Comparison of ENCODE assay signal across 25 cellular contexts in genomic region chr17:41535764-41536481, GRCh38. TPM values are rescaled to one million over a fixed set of nuclear protein-coding genes. Genes with fewer than 3 reads are reported as not detected.
DNase-seq lines count a peak whose midpoint lies in the region; ATAC-seq and TF ChIP-seq lines count a peak whose summit lies in the region.
"Had no signal": no experiment of that assay in that cellular context is flagged by ENCODE, and none has a peak within 500 bp of the region (broad histone marks: within the 10 kb centered on the region; RNA-seq: fewer than 3 reads in every experiment).

No MANE protein-coding gene starts in this region.

- H2AFZ ChIP-seq in PC-9 = no peak overlapping the region

- H3K4me3 ChIP-seq in PC-9 = peak overlapping the region; percentile 8; the same call in 1 of the 2 replicates
- H3K4me3 ChIP-seq: dorsolateral prefrontal cortex, GM12878, right lobe of liver, SK-N-MC, upper lobe of left lung had no signal

- no peaks in the 10 kb centered on the region for H3K9me3 ChIP-seq in PC-9 (ENCODE audit: insufficient read depth, low read depth)
- H3K9me3 ChIP-seq: right lobe of liver, upper lobe of left lung had no signal

- H3K4me2 ChIP-seq in PC-9 = peak overlapping the region; percentile 75

- H3K27ac ChIP-seq in PC-9 = peak overlapping the region; percentile 80
- H3K27ac ChIP-seq: dorsolateral prefrontal cortex, right lobe of liver, SK-N-MC, upper lobe of left lung, WERI-Rb-1 had no signal

- peaks cover 68% of the 10 kb centered on the region for H3F3A ChIP-seq in PC-9 (ENCODE audit: insufficient read depth, low read depth)

- intact Hi-C loops in PC-9 (cut with micrococcal nuclease; ENCODE audit: unreplicated experiment) = loop anchor here (1.0 kb wide), 1 partner anchor 8 kb away; the partner anchor contains the start of gene KRT19
- intact Hi-C loops in left colon (cut with DNase I, micrococcal nuclease) = no loop called here

- TF ChIP-seq CTCF in PC-9 (conservative IDR thresholded peaks at IDR 0.05) = no peak

- DNase-seq in PC-9 (peak; percentile 85 to 89), left colon (peak in 1 of 2 donors; percentile 55), epidermal melanocyte (ENCODE audit: insufficient read length, low spot score) (no peak), T-helper 9 cell (no peak)
- no peak for DNase-seq in stimulated activated CD8-positive, alpha-beta memory T cell treated with anti-CD3 and anti-CD28 coated beads, Interleukin-4, amount 100 ng/mL, for 48 hours
- DNase-seq: activated effector memory CD4-positive, alpha-beta T cell treated with Interleukin-2 at 50 U/mL for 16 hours; C1 segment of cervical spinal cord; H9; hippocampal formation; KG1; NCI-H1417 treated with DMSO at 0.1 percent for 48 hours; NCI-H2227 treated with DMSO at 0.1 percent for 48 hours; right lobe of liver; stimulated activated CD4-positive, alpha-beta T cell treated with anti-CD3 and anti-CD28 coated beads, Interleukin-4, amount 100 ng/mL, for 1 hour; WERI-Rb-1 had no signal

- H3K27ac Mint-ChIP-seq in stimulated activated memory B cell treated with anti-CD40 and anti-IgM and Interleukin-4, amounts not matched to agents 10 μg/mL and 1 μg/mL and 100 μg/mL, for 72 hours = no peak overlapping the region

- BruUV-seq in PC-9 (replicated peaks; lab: Mats Ljungman, UMichigan) = no TSS peak

- H4K20me1 ChIP-seq in PC-9 (ENCODE audit: insufficient read depth) = no peaks in the 10 kb centered on the region

- no peaks in the 10 kb centered on the region for H3K9me2 ChIP-seq in PC-9 (ENCODE audit: insufficient read depth)

- no peaks in the 10 kb centered on the region for H3K27me3 ChIP-seq in PC-9 (ENCODE audit: insufficient read depth, low read depth)
- H3K27me3 ChIP-seq: right lobe of liver, upper lobe of left lung had no signal

- H3K4me3 Mint-ChIP-seq in stimulated activated memory B cell treated with anti-CD40 and anti-IgM and Interleukin-4, amounts not matched to agents 10 μg/mL and 1 μg/mL and 100 μg/mL, for 72 hours = no peak overlapping the region
- H3K4me3 Mint-ChIP-seq: H9, neural crest cell had no signal

- H3K36me3 Mint-ChIP-seq in stimulated activated memory B cell treated with anti-CD40 and anti-IgM and Interleukin-4, amounts not matched to agents 10 μg/mL and 1 μg/mL and 100 μg/mL, for 72 hours = no peaks in the 10 kb centered on the region

- ATAC-seq in left colon = peak; percentile 78
- peak; percentile 11 for ATAC-seq in stimulated activated memory B cell treated with anti-CD40 and anti-IgM and Interleukin-4, amounts not matched to agents 10 μg/mL and 1 μg/mL and 100 μg/mL, for 72 hours
- ATAC-seq: GM12878 had no signal

- CTCF ChIA-PET in PC-9 (lab: Charles Lee) = interaction anchor here (0.5 to 1.9 kb wide), 3 partner anchors 10 to 112 kb away, joined by 3 to 6 read pairs (median 3); no protein-coding TSS in a partner anchor

- H3K36me3 ChIP-seq in PC-9 (ENCODE audit: low read depth) = no peaks in the 10 kb centered on the region
- H3K36me3 ChIP-seq: right lobe of liver, upper lobe of left lung, WERI-Rb-1 had no signal

- no peaks in the 10 kb centered on the region for H3K4me1 Mint-ChIP-seq in stimulated activated memory B cell treated with anti-CD40 and anti-IgM and Interleukin-4, amounts not matched to agents 10 μg/mL and 1 μg/mL and 100 μg/mL, for 72 hours
- H3K4me1 Mint-ChIP-seq: neural crest cell had no signal

- H3K79me2 ChIP-seq in PC-9 (ENCODE audit: low read depth) = peaks cover 7% of the 10 kb centered on the region; the same call in 1 of the 2 replicates

- POLR2A ChIA-PET in PC-9 (lab: Charles Lee; ENCODE audit: unreplicated experiment) = interaction anchor here (0.5 to 0.6 kb wide), 5 partner anchors 10 to 431 kb away, joined by 3 to 4 read pairs (median 4); partner anchors contain the start of genes CNP and EIF1

- peaks cover 65% of the 10 kb centered on the region for H3K27me3 Mint-ChIP-seq in stimulated activated memory B cell treated with anti-CD40 and anti-IgM and Interleukin-4, amounts not matched to agents 10 μg/mL and 1 μg/mL and 100 μg/mL, for 72 hours

- H3K4me1 ChIP-seq in PC-9 (replicated peaks; ENCODE audit: insufficient read depth) = peaks cover 98% of the 10 kb centered on the region
- H3K4me1 ChIP-seq: right lobe of liver had no signal

- no peaks in the 10 kb centered on the region for H3K9me3 Mint-ChIP-seq in stimulated activated memory B cell treated with anti-CD40 and anti-IgM and Interleukin-4, amounts not matched to agents 10 μg/mL and 1 μg/mL and 100 μg/mL, for 72 hours
- H3K9me3 Mint-ChIP-seq: H9, neural crest cell had no signal

RNA-seq across cellular contexts. Expression of gene KRT19, which starts 7.8 kb away (rescaled TPM):
- total RNA-seq in PC-9 (2021) (1,811 and 2,277 TPM in 2 replicates), left colon (1,000 to 10,000 TPM; 1,911 to 3,076 TPM)
- total RNA-seq: activated CD8-positive, alpha-beta memory T cell treated with anti-CD3 and anti-CD28 coated beads for 36 hours had no signal

RNA-seq across cellular contexts. Expression of gene KRT15, which starts 17.2 kb away (rescaled TPM):
- 41.9 and 49.9 TPM in 2 replicates for total RNA-seq in PC-9 (2021)
- 10 to 100 TPM in 1 of 2 donors, 1 to 10 TPM in 1; 6.8 to 30.9 TPM for total RNA-seq in left colon
- total RNA-seq: activated CD8-positive, alpha-beta memory T cell treated with anti-CD3 and anti-CD28 coated beads for 36 hours; liver; neural crest cell; right lobe of liver had no signal

RNA-seq across cellular contexts. Expression of gene KRT13, which starts 30.5 kb away (rescaled TPM):
- total RNA-seq in PC-9 (2021) (606 and 1,548 TPM in 2 replicates), left colon (under 1 TPM in 1 of 2 donors, not detected in 1; 0.82 TPM)
- total RNA-seq: activated CD8-positive, alpha-beta memory T cell treated with anti-CD3 and anti-CD28 coated beads for 36 hours; astrocyte; fibroblast of lung; GM12878; H9; neural crest cell had no signal

RNA-seq across cellular contexts. Expression of gene KRT9, which starts 35.9 kb away (rescaled TPM):
- total RNA-seq in PC-9 (2021) = 0.55 and 0.73 TPM in 2 replicates
- total RNA-seq in left colon = not detected
- total RNA-seq: activated CD8-positive, alpha-beta memory T cell treated with anti-CD3 and anti-CD28 coated beads for 36 hours; fibroblast of lung; GM12878; H9; liver; neural crest cell; right lobe of liver; upper lobe of left lung had no signal

RNA-seq across cellular contexts. Expression of gene KRT36, which starts 46.2 kb away (rescaled TPM):
- not detected in 2 replicates for total RNA-seq in PC-9 (2021)
- under 1 TPM in 1 of 2 donors, not detected in 1; 0.27 TPM for total RNA-seq in left colon
- total RNA-seq: activated CD8-positive, alpha-beta memory T cell treated with anti-CD3 and anti-CD28 coated beads for 36 hours; astrocyte; dorsolateral prefrontal cortex; fibroblast of lung; GM12878; H9; neural crest cell; right lobe of liver; upper lobe of left lung had no signal

Comparison
In these comparisons a context has a peak if more than half of its experiments do, and no peak if none do; other contexts are left out.
1. DNase-seq: peak in PC-9 (2 of 2); none in stimulated activated CD8-positive, alpha-beta memory T cell treated with anti-CD3 and anti-CD28 coated beads, Interleukin-4, amount 100 ng/mL, for 48 hours (single experiment), epidermal melanocyte (single experiment) and T-helper 9 cell (single experiment).
2. RNA of gene KRT13, which starts 30.5 kb away (total RNA-seq): 606 to 1,548 TPM in PC-9; 0.82 TPM in left colon; every median in the first group is over 100 times any median in the second.